ENCODE assay signal across 10 cellular contexts in genomic region chr11:45852018-45852711, GRCh38. TPM values are rescaled to one million over a fixed set of nuclear protein-coding genes. Genes with fewer than 3 reads are reported as not detected.
DNase-seq lines count a peak whose midpoint lies in the region; ATAC-seq and TF ChIP-seq lines count a peak whose summit lies in the region.
"Had no signal": no experiment of that assay in that cellular context is flagged by ENCODE, and none has a peak within 500 bp of the region (broad histone marks: within the 10 kb centered on the region; RNA-seq: fewer than 3 reads in every experiment).

No MANE protein-coding gene starts in this region.

- no peak overlapping the region for H2AFZ ChIP-seq in KMS-11 (ENCODE audit: low read depth)

- DNase-seq in germinal center (ENCODE audit: low spot score) = peak; percentile 15
- DNase-seq in psoas muscle = no peak
- no peak for DNase-seq in activated naive CD8-positive, alpha-beta T cell treated with anti-CD3 and anti-CD28 coated beads, Interleukin-2, amount 50 U/mL, for 24 hours
- DNase-seq in NCI-H82 (lab: John Stamatoyannopoulos, UW) = no peak
- no peak for DNase-seq in T1000 (lab: John Stamatoyannopoulos, UW)
- DNase-seq: effector CD8-positive, alpha-beta T cell had no signal

- peak; percentile 11; the same call in 1 of the 2 replicates for TF ChIP-seq CTCF in GM12874 (IDR thresholded peaks at IDR 0.05; ENCODE audit: insufficient read depth, low read depth, low read length)
- TF ChIP-seq CTCF in KMS-11 (conservative IDR thresholded peaks at IDR 0.05; ENCODE audit: low read depth, low read length) = no peak
- no peak for TF ChIP-seq CTCF in psoas muscle (IDR thresholded peaks at IDR 0.05)

- H3K4me1 ChIP-seq in KMS-11 (ENCODE audit: low read depth, poor library complexity, severe bottlenecking) (peaks cover 55% of the 10 kb centered on the region), psoas muscle (peaks cover 87% of the 10 kb centered on the region)

- no peak overlapping the region for H3K9ac ChIP-seq in KMS-11

- H4K20me1 ChIP-seq in KMS-11 (ENCODE audit: insufficient read depth) = no peaks in the 10 kb centered on the region

- H3K4me2 ChIP-seq in KMS-11 = peak overlapping the region; percentile 32

- H3K36me3 Mint-ChIP-seq in activated naive CD8-positive, alpha-beta T cell treated with anti-CD3 and anti-CD28 coated beads, Interleukin-2, amount 50 U/mL, for 24 hours (ENCODE audit: low read depth) = peaks cover 4% of the 10 kb centered on the region

- no peaks in the 10 kb centered on the region for H3K9me3 ChIP-seq in psoas muscle

- no peak overlapping the region for H3K4me3 Mint-ChIP-seq in activated naive CD8-positive, alpha-beta T cell treated with anti-CD3 and anti-CD28 coated beads, Interleukin-2, amount 50 U/mL, for 24 hours

- H3K36me3 ChIP-seq in KMS-11 (ENCODE audit: insufficient read depth) (no peaks in the 10 kb centered on the region), psoas muscle (ENCODE audit: insufficient read depth in 1 of 2, low read depth in 1 of 2) (peaks cover 0 to 13% of the 10 kb centered on the region in 2 donors)

- no peaks in the 10 kb centered on the region for H3K27me3 ChIP-seq in KMS-11 (ENCODE audit: insufficient read depth, low read depth)
- no peaks in the 10 kb centered on the region for H3K27me3 ChIP-seq in psoas muscle (ENCODE audit: insufficient read depth in 3 of 3, low read length in 2 of 3)

- H3K27ac ChIP-seq in KMS-11 (peak overlapping the region; percentile 9; the same call in 1 of the 2 replicates), psoas muscle (peak overlapping the region; percentile 96)
- H3K27ac ChIP-seq: C4-2B had no signal

- H3K27ac Mint-ChIP-seq in activated naive CD8-positive, alpha-beta T cell treated with anti-CD3 and anti-CD28 coated beads, Interleukin-2, amount 50 U/mL, for 24 hours = no peak overlapping the region

- intact Hi-C loops in psoas muscle (cut with DNase I) = no loop called here

- peaks cover 29% of the 10 kb centered on the region for H3K4me1 Mint-ChIP-seq in activated naive CD8-positive, alpha-beta T cell treated with anti-CD3 and anti-CD28 coated beads, Interleukin-2, amount 50 U/mL, for 24 hours

- ATAC-seq in psoas muscle = peak in 1 of 4 donors; percentile 14
- no peak for ATAC-seq in HG03442 (IDR thresholded peaks at IDR 0.05; ENCODE audit: unreplicated experiment)
- no peak for ATAC-seq in activated naive CD8-positive, alpha-beta T cell treated with anti-CD3 and anti-CD28 coated beads, Interleukin-2, amount 50 U/mL, for 24 hours

- H3K79me2 ChIP-seq in KMS-11 (ENCODE audit: insufficient read depth, low read depth) = peaks cover 54% of the 10 kb centered on the region; the same call in 1 of the 2 replicates

- no peaks in the 10 kb centered on the region for H3K27me3 Mint-ChIP-seq in activated naive CD8-positive, alpha-beta T cell treated with anti-CD3 and anti-CD28 coated beads, Interleukin-2, amount 50 U/mL, for 24 hours

- WGBS in psoas muscle, 3 donors = 25 to 35% (median 29%) methylated on average over 4 of the region's 4 CpGs

- no peak overlapping the region for H3K4me3 ChIP-seq in KMS-11 (IDR thresholded peaks at IDR 0.05; ENCODE audit: insufficient read depth, low read depth, low read length)
- H3K4me3 ChIP-seq in psoas muscle = no peak overlapping the region

- no peaks in the 10 kb centered on the region for H3K9me3 Mint-ChIP-seq in activated naive CD8-positive, alpha-beta T cell treated with anti-CD3 and anti-CD28 coated beads, Interleukin-2, amount 50 U/mL, for 24 hours

RNA-seq across cellular contexts. Expression of gene CRY2, which starts 4.9 kb away (rescaled TPM):
- total RNA-seq in psoas muscle = 10 to 100 TPM; 28.7 to 64.5 (median 45.5) TPM
- 10 to 100 TPM; 15.4 to 30.7 (median 20.8) TPM for polyA plus RNA-seq in psoas muscle

RNA-seq across cellular contexts. Expression of gene MAPK8IP1, which starts 33.3 kb away (rescaled TPM):
- total RNA-seq in psoas muscle = 1 to 10 TPM; 1.3 to 2.6 (median 2.0) TPM
- polyA plus RNA-seq in psoas muscle = under 1 TPM; 0.53 to 1.00 (median 0.82) TPM

RNA-seq across cellular contexts. Expression of gene SLC35C1, which starts 47.2 kb away (rescaled TPM):
- 1 to 10 TPM; 5.3 to 8.7 (median 6.9) TPM for total RNA-seq in psoas muscle
- 10 to 100 TPM in 2 of 3 donors, 1 to 10 TPM in 1; 6.7 to 11.8 (median 10.1) TPM for polyA plus RNA-seq in psoas muscle

RNA-seq across cellular contexts. Expression of gene FREY1, which starts 54.9 kb away (rescaled TPM):
- under 1 TPM in 2 of 4 donors, not detected in 2; 0.37 to 0.56 TPM for total RNA-seq in psoas muscle
- polyA plus RNA-seq in psoas muscle = under 1 TPM in 1 of 3 donors, not detected in 2; 0.14 TPM
